Comparison of ENCODE assay signal across 14 cellular contexts in the genomic region with DNA sequence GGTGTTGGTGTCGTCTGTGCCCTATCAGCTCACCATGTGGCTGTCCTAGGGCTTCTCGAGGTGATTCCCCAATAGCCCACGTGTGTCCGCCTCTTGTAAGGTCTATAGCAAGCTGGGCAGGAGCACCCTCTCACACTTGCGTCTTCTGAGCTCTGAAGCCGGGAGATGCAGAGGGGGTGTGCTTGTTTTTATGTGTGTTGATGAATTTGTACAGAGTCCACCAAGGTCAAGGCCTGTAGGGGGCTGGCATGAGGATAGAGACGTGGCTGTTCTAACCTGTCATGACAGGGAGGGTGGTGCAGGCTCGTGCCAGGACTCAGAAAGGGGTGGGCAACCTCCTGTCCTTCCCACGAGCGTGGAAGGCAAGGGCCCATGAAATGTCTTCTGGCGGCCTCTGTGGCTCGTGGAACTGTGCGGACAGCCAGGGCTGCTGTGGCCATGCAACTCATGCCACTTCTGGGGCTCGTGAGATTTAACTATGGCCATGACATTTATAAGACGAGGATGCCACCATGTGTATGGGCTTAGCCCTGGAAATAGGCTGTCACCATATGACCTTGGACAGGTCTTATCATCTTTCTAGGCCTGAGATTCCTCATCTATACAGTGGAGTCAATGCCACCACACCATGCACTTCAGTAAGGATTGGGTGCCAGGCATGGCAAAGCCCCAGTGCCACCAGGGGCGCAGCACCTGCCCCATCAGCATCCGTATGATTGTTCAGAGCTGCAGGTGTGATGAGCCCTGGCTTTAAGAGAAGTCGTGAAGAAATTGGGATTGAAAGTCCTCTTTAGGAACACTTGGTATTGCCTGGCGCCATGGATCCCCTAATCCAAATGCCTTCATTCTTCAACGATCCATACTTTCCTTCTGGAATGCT. TPM values are rescaled to one million over a fixed set of nuclear protein-coding genes. Genes with fewer than 3 reads are reported as not detected.
DNase-seq lines count a peak whose midpoint lies in the region; FAIRE-seq and TF ChIP-seq lines count a peak whose summit lies in the region.
"Had no signal": no experiment of that assay in that cellular context is flagged by ENCODE, and none has a peak within 500 bp of the region (broad histone marks: within the 10 kb centered on the region; RNA-seq: fewer than 3 reads in every experiment).

No MANE protein-coding gene starts in this region.

- H4K5ac ChIP-seq in H1 (ENCODE audit: insufficient read length, low read depth, low read length): no peak overlapping the region

- no peak overlapping the region for H4K91ac ChIP-seq in H1 (replicated peaks; ENCODE audit: insufficient read length, low read length)

- no peak overlapping the region for H3K4me2 ChIP-seq in H1 (ENCODE audit: insufficient read depth in 1 of 2, low read depth in 2 of 2, low read length in 2 of 2)
- H3K4me2 ChIP-seq: KMS-11 had no signal

- H2BK5ac ChIP-seq in H1 (ENCODE audit: low read depth, low read length): no peak overlapping the region

- H2BK20ac ChIP-seq in H1 (ENCODE audit: low read length): no peak overlapping the region

- peaks cover 53% of the 10 kb centered on the region for H3K27me3 Mint-ChIP-seq in neural crest cell (ENCODE audit: low read depth)

- H2BK12ac ChIP-seq in H1 (ENCODE audit: low read depth, low read length): 0 out of 2 replicates have a peak overlapping the region, but pooled peaks have one; percentile 2

- peak; percentile 5 for TF ChIP-seq CTCF in GM12873 (IDR thresholded peaks at IDR 0.05; ENCODE audit: insufficient read depth, low read depth, low read length, missing control alignments)
- no peak for TF ChIP-seq CTCF in VCaP (conservative IDR thresholded peaks at IDR 0.05)
- TF ChIP-seq CTCF in H1 (IDR thresholded peaks at IDR 0.05; ENCODE audit: control extremely low read depth in 1 of 3, insufficient read depth in 1 of 3, low read depth in 1 of 3, low read length in 3 of 3): no peak
- TF ChIP-seq CTCF in neural crest cell (conservative IDR thresholded peaks at IDR 0.05): no peak
- TF ChIP-seq CTCF in brain microvascular endothelial cell (IDR thresholded peaks at IDR 0.05; ENCODE audit: low read depth, low read length, missing control alignments): no peak

- no peak overlapping the region for H4K8ac ChIP-seq in H1 (ENCODE audit: extremely low read depth, insufficient read depth, low read length)

- H3K4me3 ChIP-seq in H1 (ENCODE audit: extremely low read depth in 1 of 4, insufficient read depth in 2 of 4, low read depth in 3 of 4, low read length in 4 of 4): no peak overlapping the region
- no peak overlapping the region for H3K4me3 ChIP-seq in brain microvascular endothelial cell (ENCODE audit: low read depth, low read length)
- H3K4me3 ChIP-seq: A549; BLaER1 treated with 17β-estradiol and CSF1 and Interleukin-3, amounts not matched to agents 10 nM and 100 nM had no signal

- no peak overlapping the region for H3K9ac ChIP-seq in H1 (replicated peaks in 1 of 4; ENCODE audit: extremely low read depth in 1 of 4, low read depth in 3 of 4, low read length in 3 of 4)
- H3K9ac ChIP-seq: BLaER1 treated with 17β-estradiol and CSF1 and Interleukin-3, amounts not matched to agents 10 nM and 100 nM; KMS-11 had no signal

- H3K36me3 Mint-ChIP-seq in neural crest cell (ENCODE audit: low read depth): no peaks in the 10 kb centered on the region
- H3K36me3 Mint-ChIP-seq: CD8-positive, alpha-beta memory T cell had no signal

- TF ChIP-seq POLR2A in H1 (IDR thresholded peaks at IDR 0.05; ENCODE audit: control extremely low read depth in 1 of 2, low read depth in 2 of 2, low read length in 2 of 2): no peak

- no peak overlapping the region for H3K4ac ChIP-seq in H1 (replicated peaks; ENCODE audit: insufficient read length, low read depth, low read length)

- CTCF ChIA-PET in H1 (lab: Charles Lee; ENCODE audit: partially characterized antibody): interaction anchor here (0.6 to 12.6 kb wide), 21 partner anchors 10 to 515 kb away, joined by 3 to 137 read pairs (median 5); no protein-coding TSS in a partner anchor

- no peak overlapping the region for H2AFZ ChIP-seq in H1 (ENCODE audit: low read length)

- H4K20me1 ChIP-seq in H1 (replicated peaks in 1 of 2; ENCODE audit: control insufficient read depth in 1 of 2, insufficient read depth in 2 of 2, low read length in 2 of 2): peaks cover 12% of the 10 kb centered on the region in 2 experiments

- H3K14ac ChIP-seq in H1 (ENCODE audit: insufficient read length): no peak overlapping the region

- H2AK5ac ChIP-seq in H1 (ENCODE audit: low read depth, low read length): no peak overlapping the region

- no peak for TF ChIP-seq EP300 in H1 (IDR thresholded peaks at IDR 0.05; ENCODE audit: borderline replicate concordance in 1 of 2, low read depth in 2 of 2, low read length in 2 of 2)

- H3K79me2 ChIP-seq in H1 (ENCODE audit: control insufficient read depth in 1 of 2, insufficient read depth in 2 of 2, low read length in 2 of 2): peaks cover 0 to 7% of the 10 kb centered on the region in 2 experiments; a peak in 2 of 4 replicates

- DNase-seq in H1 (ENCODE audit: low read depth in 1 of 2, low spot score in 2 of 2): no peak
- DNase-seq in neural crest cell (ENCODE audit: low read depth, low spot score): no peak
- DNase-seq in brain microvascular endothelial cell: no peak
- no peak for DNase-seq in HUDEP-2 (lab: John Stamatoyannopoulos, UW; ENCODE audit: unreplicated experiment in 76 of 76)
- no peak for DNase-seq in activated CD4-positive, alpha-beta T cell treated with anti-CD3 and anti-CD28 coated beads for 4 hours
- DNase-seq: CD8-positive, alpha-beta memory T cell; NCI-H187 treated with DMSO at 0.1 percent for 48 hours had no signal

- no peak overlapping the region for H3K18ac ChIP-seq in H1 (ENCODE audit: extremely low read depth, low read length)

- peaks cover 0 to 23% (median 6%) of the 10 kb centered on the region in 4 experiments; a peak in 5 of 7 replicates for H3K4me1 ChIP-seq in H1 (replicated peaks in 1 of 4; ENCODE audit: control insufficient read depth in 3 of 4, insufficient read depth in 4 of 4, low read length in 3 of 4)

- peak overlapping the region; percentile 90 for H3K27ac ChIP-seq in VCaP
- H3K27ac ChIP-seq in H1 (ENCODE audit: low read depth, low read length): no peak overlapping the region
- no peak overlapping the region for H3K27ac ChIP-seq in brain microvascular endothelial cell
- H3K27ac ChIP-seq: A549; BLaER1 treated with 17β-estradiol and CSF1 and Interleukin-3, amounts not matched to agents 10 nM and 100 nM; KMS-11 had no signal

- H3K9me3 Mint-ChIP-seq in neural crest cell: no peaks in the 10 kb centered on the region
- H3K9me3 Mint-ChIP-seq: CD8-positive, alpha-beta memory T cell had no signal

- no peak for FAIRE-seq in H1 (lab: Jason Lieb, UNC)
- FAIRE-seq: A549, D721Med, GM18507 had no signal

- H2BK15ac ChIP-seq in H1 (ENCODE audit: low read length): no peak overlapping the region

- no peak for TF ChIP-seq RAD21 in H1 (IDR thresholded peaks at IDR 0.05 in 1 of 2, conservative IDR thresholded peaks at IDR 0.05 in 1 of 2; ENCODE audit: low read depth in 2 of 2, low read length in 2 of 2)

- in situ Hi-C loops in brain microvascular endothelial cell (cut with HindIII; ENCODE audit: low pct_ligation_motif_present, low sequenced_read_pairs): no loop called here

- H3K36me3 ChIP-seq in H1 (ENCODE audit: control insufficient read depth in 2 of 4, insufficient read depth in 4 of 4, low read length in 3 of 4) (no peaks in the 10 kb centered on the region), brain microvascular endothelial cell (replicated peaks) (no peaks in the 10 kb centered on the region)
- H3K36me3 ChIP-seq: BLaER1 treated with 17β-estradiol and CSF1 and Interleukin-3, amounts not matched to agents 10 nM and 100 nM had no signal

- POLR2A ChIA-PET in H1 (lab: Charles Lee; ENCODE audit: partially characterized antibody): no interaction called here

- no peaks in the 10 kb centered on the region for H3K9me3 ChIP-seq in H1 (ENCODE audit: insufficient read depth in 2 of 2, low read depth in 1 of 2, low read length in 1 of 2)
- H3K9me3 ChIP-seq: A549; BLaER1 treated with 17β-estradiol and CSF1 and Interleukin-3, amounts not matched to agents 10 nM and 100 nM had no signal

- H3K56ac ChIP-seq in H1 (replicated peaks; ENCODE audit: insufficient read length, low read depth, low read length): no peak overlapping the region

- peaks cover 17% of the 10 kb centered on the region for H3K4me1 Mint-ChIP-seq in neural crest cell

- H3K79me1 ChIP-seq in H1 (ENCODE audit: low read depth, low read length): no peaks in the 10 kb centered on the region

- H3K27me3 ChIP-seq in H1 (replicated peaks in 1 of 4; ENCODE audit: control insufficient read depth in 3 of 4, extremely low read depth in 1 of 4, insufficient read depth in 3 of 4, low read length in 3 of 4) (peaks cover 0 to 17% (median 12%) of the 10 kb centered on the region in 4 experiments; a peak in 5 of 7 replicates), brain microvascular endothelial cell (replicated peaks) (peaks cover 33% of the 10 kb centered on the region)

- H3K23me2 ChIP-seq in H1 (ENCODE audit: low read depth, low read length): peaks cover 18% of the 10 kb centered on the region

- WGBS in H1 (ENCODE audit: extremely low coverage in 1 of 2, insufficient coverage in 1 of 2, insufficient read length in 1 of 2, insufficient replicate concordance in 2 of 2, low coverage in 1 of 2, low lambda C conversion rate in 2 of 2, missing lambda C conversion rate in 1 of 2), 2 experiments: 77% methylated on average over 20 of the region's 20 CpGs; no CpG with 5 or more reads in 1 of the 2 experiments

- H2BK120ac ChIP-seq in H1 (replicated peaks; ENCODE audit: low read depth, low read length): no peak overlapping the region

- H3K27ac Mint-ChIP-seq in neural crest cell (ENCODE audit: unreplicated experiment): no peak overlapping the region
- H3K27ac Mint-ChIP-seq: CD8-positive, alpha-beta memory T cell had no signal

- peak overlapping the region; percentile 18 for H3K4me3 Mint-ChIP-seq in neural crest cell
- H3K4me3 Mint-ChIP-seq: CD8-positive, alpha-beta memory T cell had no signal

- H3K23ac ChIP-seq in H1 (ENCODE audit: insufficient read length): no peak overlapping the region

TF ChIP-seq in H1, 55 proteins besides CTCF, POLR2A, EP300 and RAD21 (continues in another document):
- TF ChIP-seq SAP30 (IDR thresholded peaks at IDR 0.05; ENCODE audit: insufficient read depth, insufficient replicate concordance, low read length) (no peak), TBP (IDR thresholded peaks at IDR 0.05; ENCODE audit: low read depth, low read length) (no peak)

RNA-seq across cellular contexts. Expression of a gene that starts 2.3 kb away (rescaled TPM):
- 47.9 and 53.4 TPM in 2 replicates for total RNA-seq in H1 (2021; fragmentation: NEBNext Ultra II Directional; extraction: Animal tissue kit (Norgen Biotek cat#: 25700))
- polyA plus RNA-seq in H1 (2011; rRNA removed): 49.7 and 53.0 TPM in 2 replicates
- polyA plus RNA-seq in H1 (2011; cell fraction: cytosol; rRNA removed): 37.8 TPM
- polyA plus RNA-seq in H1 (2011; cell fraction: nucleus; rRNA removed): 42.9 TPM
- polyA plus RNA-seq in H1 (2012, experiment 1 of 2): 67.7 to 74.9 TPM (median 71.8 TPM) in 4 replicates
- polyA plus RNA-seq in H1 (2012, experiment 2 of 2): 33.0 TPM
- 44.2 TPM for polyA plus RNA-seq in H1 (2013, experiment 1 of 2)
- polyA plus RNA-seq in H1 (2013, experiment 2 of 2): 49.5 TPM
- polyA minus RNA-seq in H1 (2011; rRNA and poly(A)+ RNA removed): 23.8 and 30.3 TPM in 2 replicates
- polyA minus RNA-seq in H1 (2011; cell fraction: cytosol; rRNA and poly(A)+ RNA removed): 18.1 TPM
- 17.3 TPM for polyA minus RNA-seq in H1 (2011; cell fraction: nucleus; rRNA and poly(A)+ RNA removed)
- total RNA-seq in neural crest cell: 23.3 and 27.2 TPM in 2 replicates
- total RNA-seq: CD8-positive, alpha-beta memory T cell had no signal
- polyA plus RNA-seq: CD8-positive, alpha-beta memory T cell had no signal
